ENCODE assay signal across 10 cellular contexts in genomic region chr9:34884732-34885131, GRCh38.
DNase-seq lines count a peak whose midpoint lies in the region; ATAC-seq and TF ChIP-seq lines count a peak whose summit lies in the region.
"Had no signal": no experiment of that assay in that cellular context is flagged by ENCODE, and none has a peak within 500 bp of the region (broad histone marks: within the 10 kb centered on the region; RNA-seq: fewer than 3 reads in every experiment).

No MANE protein-coding gene starts in this region.

- POLR2A ChIA-PET in activated naive CD8-positive, alpha-beta T cell treated with anti-CD3 and anti-CD28 coated beads, Interleukin-2, amount 10 ng/mL, durations not matched to agents 7 days and 5 days (lab: Charles Lee) = no interaction called here

- TF ChIP-seq CTCF in GM12865 (IDR thresholded peaks at IDR 0.05; ENCODE audit: insufficient read depth, low read depth, low read length, missing control alignments) = no peak

- no peak overlapping the region for H3K4me3 ChIP-seq in GM12865 (ENCODE audit: low read depth, low read length)
- H3K4me3 ChIP-seq: thoracic aorta had no signal

- no peaks in the 10 kb centered on the region for H3K36me3 Mint-ChIP-seq in activated naive CD8-positive, alpha-beta T cell treated with anti-CD3 and anti-CD28 coated beads, Interleukin-2, amount 10 ng/mL, durations not matched to agents 7 days and 5 days
- no peaks in the 10 kb centered on the region for H3K36me3 Mint-ChIP-seq in activated T-helper 2 cell treated with anti-CD3 and anti-CD28 coated beads, Interferon-gamma antibody, Interleukin-2, Interleukin-4, amounts not matched to agents 10 μg/mL and 5 μg/mL and 100 μg/mL, durations not matched to agents 14 hours and 24 hours and 36 hours (ENCODE audit: low read depth)

- intact Hi-C loops in activated T-helper 2 cell treated with anti-CD3 and anti-CD28 coated beads, Interferon-gamma antibody, Interleukin-2, Interleukin-4, amounts not matched to agents 10 μg/mL and 5 μg/mL and 100 μg/mL, durations not matched to agents 14 hours and 24 hours and 36 hours (cut with micrococcal nuclease) = no loop called here

- H3K4me3 Mint-ChIP-seq in activated naive CD8-positive, alpha-beta T cell treated with anti-CD3 and anti-CD28 coated beads, Interleukin-2, amount 10 ng/mL, durations not matched to agents 7 days and 5 days = no peak overlapping the region
- no peak overlapping the region for H3K4me3 Mint-ChIP-seq in activated T-helper 2 cell treated with anti-CD3 and anti-CD28 coated beads, Interferon-gamma antibody, Interleukin-2, Interleukin-4, amounts not matched to agents 10 μg/mL and 5 μg/mL and 100 μg/mL, durations not matched to agents 14 hours and 24 hours and 36 hours (ENCODE audit: low read depth)

- DNase-seq in GM12865 (ENCODE audit: low read depth) (peak; percentile 37), NCI-H2171 treated with DMSO at 0.1 percent for 48 hours (lab: John Stamatoyannopoulos, UW) (no peak), left lobe of liver (ENCODE audit: low spot score) (no peak), NCI-H2081 (lab: John Stamatoyannopoulos, UW) (no peak)
- no peak for DNase-seq in activated naive CD8-positive, alpha-beta T cell treated with anti-CD3 and anti-CD28 coated beads, Interleukin-2, amount 10 ng/mL, durations not matched to agents 7 days and 5 days
- no peak for DNase-seq in activated T-helper 2 cell treated with anti-CD3 and anti-CD28 coated beads, Interferon-gamma antibody, Interleukin-2, Interleukin-4, amounts not matched to agents 10 μg/mL and 5 μg/mL and 100 μg/mL, durations not matched to agents 14 hours and 24 hours and 36 hours (ENCODE audit: low spot score)
- DNase-seq: C1 segment of cervical spinal cord had no signal

- H3K4me1 Mint-ChIP-seq in activated naive CD8-positive, alpha-beta T cell treated with anti-CD3 and anti-CD28 coated beads, Interleukin-2, amount 10 ng/mL, durations not matched to agents 7 days and 5 days = no peaks in the 10 kb centered on the region
- no peaks in the 10 kb centered on the region for H3K4me1 Mint-ChIP-seq in activated T-helper 2 cell treated with anti-CD3 and anti-CD28 coated beads, Interferon-gamma antibody, Interleukin-2, Interleukin-4, amounts not matched to agents 10 μg/mL and 5 μg/mL and 100 μg/mL, durations not matched to agents 14 hours and 24 hours and 36 hours (ENCODE audit: low read depth)

- ATAC-seq in GM19438 (IDR thresholded peaks at IDR 0.05; ENCODE audit: low read depth, unreplicated experiment) = peak; percentile 64
- ATAC-seq in HG03280 (IDR thresholded peaks at IDR 0.05; ENCODE audit: unreplicated experiment) = peak; percentile 60
- ATAC-seq in activated naive CD8-positive, alpha-beta T cell treated with anti-CD3 and anti-CD28 coated beads, Interleukin-2, amount 10 ng/mL, durations not matched to agents 7 days and 5 days (ENCODE audit: low read depth) = peak; percentile 42
- no peak for ATAC-seq in left lobe of liver

- H3K9me3 Mint-ChIP-seq in activated naive CD8-positive, alpha-beta T cell treated with anti-CD3 and anti-CD28 coated beads, Interleukin-2, amount 10 ng/mL, durations not matched to agents 7 days and 5 days = no peaks in the 10 kb centered on the region
- no peaks in the 10 kb centered on the region for H3K9me3 Mint-ChIP-seq in activated T-helper 2 cell treated with anti-CD3 and anti-CD28 coated beads, Interferon-gamma antibody, Interleukin-2, Interleukin-4, amounts not matched to agents 10 μg/mL and 5 μg/mL and 100 μg/mL, durations not matched to agents 14 hours and 24 hours and 36 hours

- H3K27me3 Mint-ChIP-seq in activated naive CD8-positive, alpha-beta T cell treated with anti-CD3 and anti-CD28 coated beads, Interleukin-2, amount 10 ng/mL, durations not matched to agents 7 days and 5 days = peaks cover 10% of the 10 kb centered on the region
- peaks cover 7% of the 10 kb centered on the region for H3K27me3 Mint-ChIP-seq in activated T-helper 2 cell treated with anti-CD3 and anti-CD28 coated beads, Interferon-gamma antibody, Interleukin-2, Interleukin-4, amounts not matched to agents 10 μg/mL and 5 μg/mL and 100 μg/mL, durations not matched to agents 14 hours and 24 hours and 36 hours (ENCODE audit: low read depth)

- H3K27ac Mint-ChIP-seq in activated naive CD8-positive, alpha-beta T cell treated with anti-CD3 and anti-CD28 coated beads, Interleukin-2, amount 10 ng/mL, durations not matched to agents 7 days and 5 days = no peak overlapping the region
- no peak overlapping the region for H3K27ac Mint-ChIP-seq in activated T-helper 2 cell treated with anti-CD3 and anti-CD28 coated beads, Interferon-gamma antibody, Interleukin-2, Interleukin-4, amounts not matched to agents 10 μg/mL and 5 μg/mL and 100 μg/mL, durations not matched to agents 14 hours and 24 hours and 36 hours
